15 cellular contexts compared by ENCODE assay signal in genomic region chr16:70614208-70614951, GRCh38. TPM values are rescaled to one million over a fixed set of nuclear protein-coding genes. Genes with fewer than 3 reads are reported as not detected.
"Had no signal": no experiment of that assay in that cellular context is flagged by ENCODE, and none has a peak within 500 bp of the region (broad histone marks: within the 10 kb centered on the region; RNA-seq: fewer than 3 reads in every experiment).

No MANE protein-coding gene starts in this region.

- H3K36me3 Mint-ChIP-seq: activated naive CD8-positive, alpha-beta T cell treated with anti-CD3 and anti-CD28 coated beads for 36 hours; naive thymus-derived CD8-positive, alpha-beta T cell had no signal

- H3K36me3 ChIP-seq: esophagus squamous epithelium, neutrophil, stomach had no signal

- ATAC-seq: foreskin keratinocyte; naive thymus-derived CD8-positive, alpha-beta T cell had no signal

- H3K27ac ChIP-seq: esophagus squamous epithelium, foreskin keratinocyte, neutrophil, stomach had no signal

- H3K27ac Mint-ChIP-seq: activated CD4-positive, alpha-beta memory T cell treated with anti-CD3 and anti-CD28 coated beads, Interleukin-2, amount 10 ng/mL, durations not matched to agents 7 days and 5 days; activated naive CD8-positive, alpha-beta T cell treated with anti-CD3 and anti-CD28 coated beads for 36 hours; naive thymus-derived CD8-positive, alpha-beta T cell had no signal

- H3K9me3 Mint-ChIP-seq: activated CD4-positive, alpha-beta memory T cell treated with anti-CD3 and anti-CD28 coated beads, Interleukin-2, amount 10 ng/mL, durations not matched to agents 7 days and 5 days; activated naive CD8-positive, alpha-beta T cell treated with anti-CD3 and anti-CD28 coated beads for 36 hours; naive thymus-derived CD8-positive, alpha-beta T cell had no signal

- H3K4me1 Mint-ChIP-seq: activated CD4-positive, alpha-beta memory T cell treated with anti-CD3 and anti-CD28 coated beads, Interleukin-2, amount 10 ng/mL, durations not matched to agents 7 days and 5 days; activated naive CD8-positive, alpha-beta T cell treated with anti-CD3 and anti-CD28 coated beads for 36 hours; naive thymus-derived CD8-positive, alpha-beta T cell had no signal

- H3K4me1 ChIP-seq: foreskin keratinocyte had no signal

- FAIRE-seq: urothelium cell line had no signal

- H3K4me3 ChIP-seq: esophagus squamous epithelium, stomach had no signal

- H3K9me3 ChIP-seq: esophagus squamous epithelium, neutrophil, stomach had no signal

- H3K27me3 ChIP-seq: esophagus squamous epithelium, neutrophil, stomach had no signal

- DNase-seq: activated CD4-positive, alpha-beta memory T cell treated with anti-CD3 and anti-CD28 coated beads, Interleukin-2, amount 10 ng/mL, durations not matched to agents 7 days and 5 days; activated CD4-positive, CD25-positive, alpha-beta regulatory T cell treated with anti-CD3 and anti-CD28 coated beads, Interleukin-2, amount 50 U/mL, for 72 hours; activated gamma-delta T cell treated with Interleukin-2 at 50 U/mL for 16 hours; activated naive CD8-positive, alpha-beta T cell treated with anti-CD3 and anti-CD28 coated beads for 36 hours; activated T-cell treated with anti-CD3 and anti-CD28 coated beads, Interleukin-2, amount 50 U/mL, for 48 hours; anterior cingulate cortex; esophagus squamous epithelium; foreskin keratinocyte; head of caudate nucleus; naive thymus-derived CD8-positive, alpha-beta T cell; stimulated activated CD4-positive, alpha-beta T cell treated with anti-CD3 and anti-CD28 coated beads, Interleukin-2, amount 100 ng/mL, for 48 hours; stomach; T-helper 1 cell had no signal

- H3K27me3 Mint-ChIP-seq: activated CD4-positive, alpha-beta memory T cell treated with anti-CD3 and anti-CD28 coated beads, Interleukin-2, amount 10 ng/mL, durations not matched to agents 7 days and 5 days; activated naive CD8-positive, alpha-beta T cell treated with anti-CD3 and anti-CD28 coated beads for 36 hours had no signal

- H3K4me3 Mint-ChIP-seq: activated CD4-positive, alpha-beta memory T cell treated with anti-CD3 and anti-CD28 coated beads, Interleukin-2, amount 10 ng/mL, durations not matched to agents 7 days and 5 days; activated naive CD8-positive, alpha-beta T cell treated with anti-CD3 and anti-CD28 coated beads for 36 hours; naive thymus-derived CD8-positive, alpha-beta T cell had no signal

RNA-seq across cellular contexts. Expression of gene IL34, which starts 32.0 kb away (rescaled TPM):
- total RNA-seq: activated CD4-positive, alpha-beta memory T cell treated with anti-CD3 and anti-CD28 coated beads, Interleukin-2, amount 10 ng/mL, durations not matched to agents 7 days and 5 days had no signal
- polyA plus RNA-seq: naive thymus-derived CD8-positive, alpha-beta T cell had no signal
